8 cellular contexts compared by ENCODE assay signal in the genomic region with DNA sequence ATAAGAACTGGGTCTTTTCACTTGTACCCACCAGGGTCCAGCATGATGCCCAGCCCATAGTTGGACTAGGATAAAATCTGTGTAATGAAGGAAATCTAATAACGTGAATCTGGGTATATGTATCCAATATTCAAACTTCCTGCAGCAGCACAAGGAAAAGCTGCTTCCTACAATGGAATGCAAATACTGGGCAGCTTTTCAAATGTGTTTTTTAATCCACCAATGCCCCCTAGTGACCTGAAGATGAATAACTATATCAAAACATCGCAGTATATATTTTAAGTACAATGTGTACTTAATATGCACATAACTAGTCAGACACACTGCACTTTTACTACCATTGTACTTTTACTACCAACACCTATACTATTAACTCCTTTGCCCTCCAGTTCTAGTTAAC. TPM values are rescaled to one million over a fixed set of nuclear protein-coding genes. Genes with fewer than 3 reads are reported as not detected.
A peak's percentile ranks its signal among the peaks of the same experiment; 100 is the strongest.
DNase-seq lines count a peak whose midpoint lies in the region; ATAC-seq and TF ChIP-seq lines count a peak whose summit lies in the region.

No MANE protein-coding gene starts in this region.

- intact Hi-C loops in Panc1 (cut with micrococcal nuclease; ENCODE audit: unreplicated experiment), result loop anchor here (2.0 to 10.0 kb wide), 2 partner anchors 148 to 208 kb away; no protein-coding TSS in a partner anchor

- peak; percentile 4 for TF ChIP-seq CTCF in HL-60 (IDR thresholded peaks at IDR 0.05; ENCODE audit: insufficient read depth, low read length)
- TF ChIP-seq CTCF in Panc1 (IDR thresholded peaks at IDR 0.05), result peak; percentile 30; the same call in 1 of the 2 replicates
- peak; percentile 37 for TF ChIP-seq CTCF in epithelial cell of esophagus (IDR thresholded peaks at IDR 0.05; ENCODE audit: insufficient read depth, low read depth, low read length, missing control alignments)

- H3K4me3 ChIP-seq in HL-60 (replicated peaks; ENCODE audit: insufficient read depth, low read length), result no peak overlapping the region
- H3K4me3 ChIP-seq in Panc1 (ENCODE audit: low read depth in 2 of 2, low read length in 2 of 2), result no peak overlapping the region
- H3K4me3 ChIP-seq in epithelial cell of esophagus (ENCODE audit: low read length), result no peak overlapping the region
- H3K4me3 ChIP-seq in muscle layer of duodenum (ENCODE audit: low read depth in 1 of 2, low read length in 2 of 2), result peak overlapping the region; percentile 44

- POLR2A ChIA-PET in Panc1 (lab: Charles Lee), result interaction anchor here (0.7 to 1.5 kb wide), 2 partner anchors 119 to 159 kb away, joined by 3 to 15 read pairs; a partner anchor contains a TSS

- in situ Hi-C loops in Panc1 (cut with HindIII; ENCODE audit: low pct_unique_long_range_greater_than_20kb, low sequenced_read_pairs), result no loop called here

- no peak for ATAC-seq in Panc1
- no peak for ATAC-seq in GM18520 (IDR thresholded peaks at IDR 0.05; ENCODE audit: unreplicated experiment)

- CTCF ChIA-PET in Panc1 (lab: Charles Lee), result interaction anchor here (0.6 to 1.2 kb wide), 3 partner anchors 18 to 226 kb away, joined by 3 to 6 read pairs (median 4); no protein-coding TSS in a partner anchor

- H3K4me1 ChIP-seq in Panc1 (ENCODE audit: control insufficient read depth, insufficient read depth, low read length) (peaks cover 21% of the 10 kb centered on the region), muscle layer of duodenum (ENCODE audit: control insufficient read depth in 1 of 2, insufficient read depth in 2 of 2, low read length in 2 of 2) (peaks cover 8 to 10% of the 10 kb centered on the region in 2 donors)

- no peaks in the 10 kb centered on the region; the same call in 1 of the 2 replicates for H3K36me3 ChIP-seq in Panc1 (ENCODE audit: control insufficient read depth, insufficient read depth, low read length)
- H3K36me3 ChIP-seq in muscle layer of duodenum (ENCODE audit: control insufficient read depth in 1 of 2, insufficient read depth in 2 of 2, low read length in 2 of 2), result no peaks in the 10 kb centered on the region

- peak; percentile 25 for DNase-seq in D341Med (ENCODE audit: low spot score)
- peak in 1 of 2 experiments; percentile 18 for DNase-seq in HL-60 (ENCODE audit: low read depth in 1 of 2, low spot score in 1 of 2)
- no peak for DNase-seq in Panc1 (ENCODE audit: low read depth, low spot score)
- DNase-seq in epithelial cell of esophagus (ENCODE audit: low read depth), result peak; percentile 68
- no peak for DNase-seq in stimulated activated CD4-positive, alpha-beta T cell treated with anti-CD3 and anti-CD28 coated beads, Interleukin-12 subunit alpha, Interleukin-12 subunit beta, amount 100 ng/mL, for 4 hours
- DNase-seq in activated CD8-positive, alpha-beta memory T cell treated with anti-CD3 and anti-CD28 coated beads for 24 hours, result no peak

- no peaks in the 10 kb centered on the region for H3K9me3 ChIP-seq in Panc1 (ENCODE audit: control insufficient read depth, insufficient read depth, low read depth, low read length)
- no peaks in the 10 kb centered on the region for H3K9me3 ChIP-seq in muscle layer of duodenum (ENCODE audit: control insufficient read depth in 1 of 2, low read length in 2 of 2)

- H3K27ac ChIP-seq in HL-60 (replicated peaks) (no peak overlapping the region), Panc1 (ENCODE audit: low read length) (peak overlapping the region; percentile 89), muscle layer of duodenum (ENCODE audit: low read length) (peak overlapping the region; percentile 61)

- H3K27me3 ChIP-seq in HL-60 (ENCODE audit: insufficient read depth, poor library complexity, severe bottlenecking) (no peaks in the 10 kb centered on the region), Panc1 (ENCODE audit: control insufficient read depth, insufficient read depth, low read length) (no peaks in the 10 kb centered on the region), muscle layer of duodenum (ENCODE audit: low read depth, low read length) (no peaks in the 10 kb centered on the region)

- no TSS peak for BruUV-seq in Panc1 (replicated peaks; lab: Mats Ljungman, UMichigan)

RNA-seq across cellular contexts. Expression of a gene that starts 5.3 kb away (rescaled TPM):
- 36.8 TPM for total RNA-seq in Panc1 (2021; ENCODE audit: unreplicated experiment)
- polyA plus RNA-seq in Panc1 (2012; ENCODE audit: insufficient read length), result 23.2 TPM

RNA-seq across cellular contexts. Expression of a gene that starts 5.4 kb away (rescaled TPM):
- 0.41 TPM for total RNA-seq in Panc1 (2021; ENCODE audit: unreplicated experiment)
- polyA plus RNA-seq in Panc1 (2012; ENCODE audit: insufficient read length), result 0.13 TPM

Comparison
In these comparisons a context has a peak if more than half of its experiments do, and no peak if none do; other contexts are left out.
1. DNase-seq: peak in D341Med (single experiment) and epithelial cell of esophagus (single experiment); none in Panc1 (single experiment), stimulated activated CD4-positive, alpha-beta T cell treated with anti-CD3 and anti-CD28 coated beads, Interleukin-12 subunit alpha, Interleukin-12 subunit beta, amount 100 ng/mL, for 4 hours (single experiment) and activated CD8-positive, alpha-beta memory T cell treated with anti-CD3 and anti-CD28 coated beads for 24 hours (single experiment).
2. H3K4me3 ChIP-seq: peak in muscle layer of duodenum (2 of 2); none in HL-60 (single experiment), Panc1 (0 of 2) and epithelial cell of esophagus (single experiment).
3. Peak in every context shown above with its lines, with median percentiles within 50 percentile points of each other: CTCF ChIP-seq.